25 cellular contexts compared by ENCODE assay signal in the genomic region with DNA sequence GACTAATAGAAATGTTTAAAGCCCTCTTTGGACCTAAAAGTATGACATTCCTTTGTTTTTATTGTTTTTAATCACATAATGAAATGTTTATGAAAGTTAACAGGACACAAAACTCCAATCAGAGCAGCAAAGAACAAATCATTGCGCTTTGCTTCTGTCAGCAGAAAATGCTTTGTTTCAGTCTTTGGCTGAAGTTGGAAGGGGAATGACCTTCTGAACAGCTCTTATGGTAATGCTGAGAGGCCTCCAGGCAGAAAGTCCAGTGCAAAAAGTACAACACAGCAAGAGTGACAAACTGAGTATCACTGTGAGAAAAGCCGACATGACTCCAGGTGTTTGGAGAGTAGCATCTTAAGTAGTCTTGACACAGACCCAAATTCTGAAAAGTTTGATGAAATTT.
"Had no signal": no experiment of that assay in that cellular context is flagged by ENCODE, and none has a peak within 500 bp of the region (broad histone marks: within the 10 kb centered on the region; RNA-seq: fewer than 3 reads in every experiment).

No MANE protein-coding gene starts in this region.

- H3K27ac Mint-ChIP-seq: dendritic cell treated with granulocyte-macrophage colony-stimulating factor and Interleukin-4, amounts not matched to agents 40 ng/mL and 50 ng/mL, for 4 days; endodermal cell; memory B cell; natural killer cell; stimulated activated naive B cell treated with anti-CD40 and anti-IgM and Interleukin-4, amounts not matched to agents 10 μg/mL and 1 μg/mL and 100 μg/mL, for 72 hours; stimulated activated naive CD8-positive, alpha-beta T cell treated with anti-CD3 and anti-CD28 coated beads, Interleukin-15, Interleukin-2, amounts not matched to agents 100 ng/mL and 50 ng/mL, for 24 hours had no signal

- H3K36me3 ChIP-seq: colonic mucosa, gastrocnemius medialis, prostate gland, spleen, thoracic aorta, transverse colon, vagina had no signal

- H3K9me3 Mint-ChIP-seq: dendritic cell treated with granulocyte-macrophage colony-stimulating factor and Interleukin-4, amounts not matched to agents 40 ng/mL and 50 ng/mL, for 4 days; endodermal cell; natural killer cell; stimulated activated naive B cell treated with anti-CD40 and anti-IgM and Interleukin-4, amounts not matched to agents 10 μg/mL and 1 μg/mL and 100 μg/mL, for 72 hours; stimulated activated naive CD8-positive, alpha-beta T cell treated with anti-CD3 and anti-CD28 coated beads, Interleukin-15, Interleukin-2, amounts not matched to agents 100 ng/mL and 50 ng/mL, for 24 hours had no signal

- H2AFZ ChIP-seq: parathyroid adenoma had no signal

- H3K4me3 ChIP-seq: colonic mucosa, gastrocnemius medialis, lung, prostate gland, skin epidermis, spleen, thoracic aorta, transverse colon, vagina had no signal

- ATAC-seq: esophagus mucosa; gastrocnemius medialis; left ventricle myocardium superior; natural killer cell; right cardiac atrium; stimulated activated naive B cell treated with anti-CD40 and anti-IgM and Interleukin-4, amounts not matched to agents 10 μg/mL and 1 μg/mL and 100 μg/mL, for 72 hours had no signal

- H3K36me3 Mint-ChIP-seq: memory B cell; natural killer cell; stimulated activated naive B cell treated with anti-CD40 and anti-IgM and Interleukin-4, amounts not matched to agents 10 μg/mL and 1 μg/mL and 100 μg/mL, for 72 hours had no signal

- H3K9ac ChIP-seq: parathyroid adenoma had no signal

- H3K4me3 Mint-ChIP-seq: dendritic cell treated with granulocyte-macrophage colony-stimulating factor and Interleukin-4, amounts not matched to agents 40 ng/mL and 50 ng/mL, for 4 days; endodermal cell; memory B cell; natural killer cell; stimulated activated naive B cell treated with anti-CD40 and anti-IgM and Interleukin-4, amounts not matched to agents 10 μg/mL and 1 μg/mL and 100 μg/mL, for 72 hours; stimulated activated naive CD8-positive, alpha-beta T cell treated with anti-CD3 and anti-CD28 coated beads, Interleukin-15, Interleukin-2, amounts not matched to agents 100 ng/mL and 50 ng/mL, for 24 hours had no signal

- H3K79me2 ChIP-seq: parathyroid adenoma had no signal

- DNase-seq: colonic mucosa; effector CD8-positive, alpha-beta T cell; endodermal cell; foreskin fibroblast; gastrocnemius medialis; head of caudate nucleus; kidney; left ventricle myocardium superior; natural killer cell; right cardiac atrium; spleen; stimulated activated CD4-positive, alpha-beta T cell treated with anti-CD3 and anti-CD28 coated beads, Interleukin-4, amount 100 ng/mL, for 4 hours; stimulated activated naive B cell treated with anti-CD40 and anti-IgM and Interleukin-4, amounts not matched to agents 10 μg/mL and 1 μg/mL and 100 μg/mL, for 72 hours; transverse colon had no signal

- FAIRE-seq: kidney had no signal

- H3K27me3 ChIP-seq: colonic mucosa, gastrocnemius medialis, spleen, transverse colon, vagina had no signal

- H3K9me3 ChIP-seq: colonic mucosa, gastrocnemius medialis, prostate gland, spleen, thoracic aorta, transverse colon, vagina had no signal

- H3K27ac ChIP-seq: colonic mucosa, epithelial cell of prostate, gastrocnemius medialis, parathyroid adenoma, prostate gland, skin epidermis, spleen, thoracic aorta, transverse colon, vagina had no signal

- H3K4me1 Mint-ChIP-seq: endodermal cell; memory B cell; natural killer cell; stimulated activated naive B cell treated with anti-CD40 and anti-IgM and Interleukin-4, amounts not matched to agents 10 μg/mL and 1 μg/mL and 100 μg/mL, for 72 hours had no signal

- H3K4me1 ChIP-seq: colonic mucosa, gastrocnemius medialis, parathyroid adenoma, prostate gland, spleen, transverse colon, vagina had no signal
